ENCODE assay signal across 8 cellular contexts in genomic region chr19:45177817-45178261, GRCh38. TPM values are rescaled to one million over a fixed set of nuclear protein-coding genes. Genes with fewer than 3 reads are reported as not detected.
DNase-seq lines count a peak whose midpoint lies in the region; ATAC-seq and TF ChIP-seq lines count a peak whose summit lies in the region.

Gene TRAPPC6A (minus strand): TSS chr19:45178237. CDS start chr19:45178218, 19 bp downstream.

- peak within 1 kb of the TSS; percentile 93 to 99 (median 96) for H3K27ac Mint-ChIP-seq in naive thymus-derived CD8-positive, alpha-beta T cell

- H3K27ac ChIP-seq in SK-N-MC: peak within 1 kb of the TSS; percentile 19; the same call in 1 of the 2 replicates

- DNase-seq in NCI-H82 (lab: John Stamatoyannopoulos, UW) (peak; percentile 73), NCI-H82 treated with DMSO at 0.1 percent for 48 hours (lab: John Stamatoyannopoulos, UW; ENCODE audit: unreplicated experiment) (no peak), SK-N-MC (ENCODE audit: low read depth, low spot score) (no peak), erythroblast (lab: John Stamatoyannopoulos, UW) (peak; percentile 79 to 88)
- DNase-seq in naive thymus-derived CD8-positive, alpha-beta T cell: no peak
- no peak for DNase-seq in effector CD8-positive, alpha-beta T cell (lab: John Stamatoyannopoulos, UW)

- peaks cover 16 to 59% (median 52%) of the 10 kb centered on the region in 4 donors for H3K4me1 Mint-ChIP-seq in naive thymus-derived CD8-positive, alpha-beta T cell

- ATAC-seq in HG03108 (IDR thresholded peaks at IDR 0.05; ENCODE audit: unreplicated experiment) (peak; percentile 1), GM19324 (IDR thresholded peaks at IDR 0.05; ENCODE audit: low FRiP score, unreplicated experiment) (no peak)
- ATAC-seq in naive thymus-derived CD8-positive, alpha-beta T cell: peak in 1 of 2 donors; percentile 1

- H3K9me3 ChIP-seq in SK-N-MC (ENCODE audit: low read depth, low read length): no peaks in the 10 kb centered on the region

- peaks cover 0 to 17% (median 2%) of the 10 kb centered on the region in 3 donors for H3K36me3 Mint-ChIP-seq in naive thymus-derived CD8-positive, alpha-beta T cell

- no peak for TF ChIP-seq POLR2A in erythroblast (IDR thresholded peaks at IDR 0.05; ENCODE audit: low read length)

- no peaks in the 10 kb centered on the region for H3K27me3 Mint-ChIP-seq in naive thymus-derived CD8-positive, alpha-beta T cell

- peak within 1 kb of the TSS; percentile 87 for H3K4me3 ChIP-seq in SK-N-MC

- peak within 1 kb of the TSS; percentile 88 to 100 (median 94) for H3K4me3 Mint-ChIP-seq in naive thymus-derived CD8-positive, alpha-beta T cell

- POLR2A ChIA-PET in naive thymus-derived CD8-positive, alpha-beta T cell (lab: Charles Lee): interaction anchor here (0.6 to 2.7 kb wide), 15 partner anchors 8 to 725 kb away, joined by 3 to 25 read pairs (median 7); partner anchors contain the start of genes CLASRP, GEMIN7, MYPOP and PPP1R37

- no peaks in the 10 kb centered on the region for H3K9me3 Mint-ChIP-seq in naive thymus-derived CD8-positive, alpha-beta T cell

- H3K36me3 ChIP-seq in SK-N-MC (ENCODE audit: insufficient read depth, low read length): no peaks in the 10 kb centered on the region

- peak within 1 kb of the TSS; percentile 75 for H3K9ac ChIP-seq in SK-N-MC (ENCODE audit: insufficient read length)

RNA-seq across cellular contexts. Expression of gene TRAPPC6A, which starts in this region (rescaled TPM):
- 10 to 100 TPM; 48.5 to 51.0 TPM for total RNA-seq in naive thymus-derived CD8-positive, alpha-beta T cell
- 100 to 1,000 TPM; 149 to 193 (median 183) TPM for polyA plus RNA-seq in naive thymus-derived CD8-positive, alpha-beta T cell

Comparison
In these comparisons a context has a peak if more than half of its experiments do, and no peak if none do; other contexts are left out.
1. DNase-seq: peak in NCI-H82 (single experiment) and erythroblast (2 of 2); none in NCI-H82 treated with DMSO at 0.1 percent for 48 hours (single experiment), SK-N-MC (single experiment), naive thymus-derived CD8-positive, alpha-beta T cell (0 of 10) and effector CD8-positive, alpha-beta T cell (single experiment).